22 cellular contexts compared by ENCODE assay signal in genomic region chr9:19387317-19387716, GRCh38.
"Had no signal": no experiment of that assay in that cellular context is flagged by ENCODE, and none has a peak within 500 bp of the region (broad histone marks: within the 10 kb centered on the region; RNA-seq: fewer than 3 reads in every experiment).

No MANE protein-coding gene starts in this region.

- H3K36me3 Mint-ChIP-seq: activated naive CD8-positive, alpha-beta T cell had no signal

- H3K4me1 Mint-ChIP-seq: activated B cell treated with CpG ODN at 0.5 μM for 24 hours; activated CD4-positive, alpha-beta T cell treated with anti-CD3 and anti-CD28 coated beads, Interleukin-2, amount 10 ng/mL, durations not matched to agents 24 days and 14 days; activated T-helper 17 cell treated with anti-CD3 and anti-CD28 coated beads, Interleukin-2, amount 50 U/mL, for 72 hours; T-helper 17 cell had no signal

- H3K4me3 ChIP-seq: Peyer's patch, SJSA1 had no signal

- DNase-seq: activated B cell treated with CpG ODN at 0.5 μM for 24 hours; activated CD4-positive, alpha-beta T cell treated with anti-CD3 and anti-CD28 coated beads for 1 hour; activated CD4-positive, alpha-beta T cell treated with anti-CD3 and anti-CD28 coated beads, Interleukin-2, amount 10 ng/mL, durations not matched to agents 24 days and 14 days; activated CD4-positive, alpha-beta T cell treated with anti-CD3 and anti-CD28 coated beads, Interleukin-2, amount 50 U/mL, for 48 hours; activated CD8-positive, alpha-beta memory T cell treated with anti-CD3 and anti-CD28 coated beads for 24 hours; activated gamma-delta T cell; activated naive CD4-positive, alpha-beta T cell treated with anti-CD3 and anti-CD28 coated beads for 36 hours; activated T-cell treated with anti-CD3 and anti-CD28 coated beads, Interleukin-2, amount 50 U/mL, for 48 hours; cerebellar nuclear complex; Karpas-422; NCI-H1048; NCI-H1930; NCI-H2171 treated with DMSO at 0.1 percent for 48 hours; NCI-H226; NCI-H526; Peyer's patch; SHP77; T-helper 17 cell; T-helper 9 cell had no signal

- H3K9me3 ChIP-seq: Peyer's patch, SJSA1 had no signal

- H3K36me3 ChIP-seq: Peyer's patch, SJSA1 had no signal

- ATAC-seq: activated T-helper 17 cell treated with anti-CD3 and anti-CD28 coated beads, Interleukin-2, amount 50 U/mL, for 72 hours; T-helper 17 cell had no signal

- H3K4me1 ChIP-seq: Peyer's patch, SJSA1 had no signal

- H3K27ac Mint-ChIP-seq: activated B cell treated with CpG ODN at 0.5 μM for 24 hours; activated CD4-positive, alpha-beta T cell treated with anti-CD3 and anti-CD28 coated beads, Interleukin-2, amount 10 ng/mL, durations not matched to agents 24 days and 14 days; activated naive CD4-positive, alpha-beta T cell treated with anti-CD3 and anti-CD28 coated beads for 36 hours; activated naive CD8-positive, alpha-beta T cell; activated T-helper 17 cell treated with anti-CD3 and anti-CD28 coated beads, Interleukin-2, amount 50 U/mL, for 72 hours; T-helper 17 cell had no signal

- H3K27ac ChIP-seq: Peyer's patch, SJSA1 had no signal

- H3K27me3 ChIP-seq: Peyer's patch, SJSA1 had no signal

- H3K9me3 Mint-ChIP-seq: activated CD4-positive, alpha-beta T cell treated with anti-CD3 and anti-CD28 coated beads, Interleukin-2, amount 10 ng/mL, durations not matched to agents 24 days and 14 days; activated naive CD4-positive, alpha-beta T cell treated with anti-CD3 and anti-CD28 coated beads for 36 hours; activated T-helper 17 cell treated with anti-CD3 and anti-CD28 coated beads, Interleukin-2, amount 50 U/mL, for 72 hours had no signal

- H3K4me3 Mint-ChIP-seq: activated B cell treated with CpG ODN at 0.5 μM for 24 hours; activated CD4-positive, alpha-beta T cell treated with anti-CD3 and anti-CD28 coated beads, Interleukin-2, amount 10 ng/mL, durations not matched to agents 24 days and 14 days; activated naive CD4-positive, alpha-beta T cell treated with anti-CD3 and anti-CD28 coated beads for 36 hours; activated naive CD8-positive, alpha-beta T cell; activated T-helper 17 cell treated with anti-CD3 and anti-CD28 coated beads, Interleukin-2, amount 50 U/mL, for 72 hours; T-helper 17 cell had no signal
